In genomic region chr14:22526210-22526609, GRCh38 we compare ENCODE assay signal across 22 cellular contexts.
DNase-seq lines count a peak whose midpoint lies in the region; ATAC-seq, FAIRE-seq and TF ChIP-seq lines count a peak whose summit lies in the region.
"Had no signal": no experiment of that assay in that cellular context is flagged by ENCODE, and none has a peak within 500 bp of the region (broad histone marks: within the 10 kb centered on the region; RNA-seq: fewer than 3 reads in every experiment).

No MANE protein-coding gene starts in this region.

- peak overlapping the region; percentile 18 for H3K9ac ChIP-seq in Loucy (ENCODE audit: low read depth, low read length, poor library complexity, severe bottlenecking)

- H3F3A ChIP-seq in Loucy (ENCODE audit: low read depth) = 0 out of 2 replicates have a peak, but pooled peaks cover 1% of the 10 kb centered on the region

- H3K36me3 Mint-ChIP-seq in activated T-cell treated with anti-CD3 and anti-CD28 coated beads, Interleukin-2, amount 50 U/mL, for 24 hours (ENCODE audit: low read depth) = peaks cover 98% of the 10 kb centered on the region
- H3K36me3 Mint-ChIP-seq in activated naive CD8-positive, alpha-beta T cell = peaks cover 64% of the 10 kb centered on the region
- H3K36me3 Mint-ChIP-seq in stimulated activated effector memory CD8-positive, alpha-beta T cell treated with anti-CD3 and anti-CD28 coated beads, Interleukin-12 subunit alpha, Interleukin-12 subunit beta, amount 100 ng/mL, for 72 hours = peaks cover 100% of the 10 kb centered on the region

- no peaks in the 10 kb centered on the region for H3K9me2 ChIP-seq in Loucy (replicated peaks; ENCODE audit: low read depth, low read length)

- no peak for DNase-seq in activated T-cell treated with anti-CD3 and anti-CD28 coated beads, Interleukin-2, amount 50 U/mL, for 24 hours
- no peak for DNase-seq in activated T-cell treated with anti-CD3 and anti-CD28 coated beads, Interleukin-2, amount 50 U/mL, for 48 hours
- no peak for DNase-seq in stimulated activated effector memory CD8-positive, alpha-beta T cell treated with anti-CD3 and anti-CD28 coated beads, Interleukin-12 subunit alpha, Interleukin-12 subunit beta, amount 100 ng/mL, for 72 hours (ENCODE audit: low spot score in 2 of 2)
- DNase-seq in SKM-1 treated with dmso at 0.1 percent for 144 hours (lab: John Stamatoyannopoulos, UW; ENCODE audit: unreplicated experiment) (no peak), small intestine (no peak)
- DNase-seq: ACHN; activated CD4-positive, alpha-beta T cell treated with anti-CD3 and anti-CD28 coated beads for 48 hours; aorta; central memory CD4-positive, alpha-beta T cell; mesenchymal stem cell; NCI-H1694 treated with DMSO at 0.1 percent for 48 hours; NCI-H82; PC-9; stimulated activated CD4-positive, alpha-beta T cell treated with anti-CD3 and anti-CD28 coated beads, Interleukin-4, amount 100 ng/mL, for 4 hours had no signal

- peak overlapping the region in 1 of 2 donors; percentile 18 for H3K27ac ChIP-seq in small intestine (ENCODE audit: low read depth in 1 of 2, low read length in 1 of 2)
- H3K27ac ChIP-seq: esophagus muscularis mucosa, gastroesophageal sphincter, PC-9, prostate gland, SJSA1 had no signal

- 79 to 87% (median 85%) methylated on average over 4 of the region's 4 CpGs for WGBS in small intestine, 3 donors

- no peak overlapping the region for H3K4me2 ChIP-seq in Loucy (ENCODE audit: low read depth, low read length, poor library complexity, severe bottlenecking)
- H3K4me2 ChIP-seq: PC-9 had no signal

- H3K79me2 ChIP-seq in Loucy (ENCODE audit: insufficient read depth, low read length) = peaks cover 96% of the 10 kb centered on the region

- H3K27me3 ChIP-seq in Loucy (ENCODE audit: insufficient read depth, low read length, poor library complexity, severe bottlenecking) (no peaks in the 10 kb centered on the region), small intestine (ENCODE audit: control insufficient read depth in 2 of 2, insufficient read depth in 2 of 2, low read length in 2 of 2) (no peaks in the 10 kb centered on the region)
- H3K27me3 ChIP-seq: esophagus muscularis mucosa, gastroesophageal sphincter, SJSA1 had no signal

- no peak overlapping the region for H2AFZ ChIP-seq in Loucy (ENCODE audit: low read length)
- H2AFZ ChIP-seq: PC-9 had no signal

- peaks cover 62% of the 10 kb centered on the region; the same call in 1 of the 2 replicates for H3K36me3 ChIP-seq in Loucy (ENCODE audit: insufficient read depth, low read length)
- H3K36me3 ChIP-seq in small intestine (ENCODE audit: control insufficient read depth in 2 of 2, insufficient read depth in 2 of 2, low read length in 2 of 2) = no peaks in the 10 kb centered on the region
- H3K36me3 ChIP-seq: esophagus muscularis mucosa, gastroesophageal sphincter, prostate gland had no signal

- no peaks in the 10 kb centered on the region for H3K9me3 Mint-ChIP-seq in activated T-cell treated with anti-CD3 and anti-CD28 coated beads, Interleukin-2, amount 50 U/mL, for 24 hours
- no peaks in the 10 kb centered on the region for H3K9me3 Mint-ChIP-seq in activated naive CD8-positive, alpha-beta T cell (ENCODE audit: low read depth)
- no peaks in the 10 kb centered on the region for H3K9me3 Mint-ChIP-seq in stimulated activated effector memory CD8-positive, alpha-beta T cell treated with anti-CD3 and anti-CD28 coated beads, Interleukin-12 subunit alpha, Interleukin-12 subunit beta, amount 100 ng/mL, for 72 hours
- H3K9me3 Mint-ChIP-seq: neural crest cell had no signal

- H3K27me3 Mint-ChIP-seq in activated T-cell treated with anti-CD3 and anti-CD28 coated beads, Interleukin-2, amount 50 U/mL, for 24 hours = no peaks in the 10 kb centered on the region
- H3K27me3 Mint-ChIP-seq in activated naive CD8-positive, alpha-beta T cell = no peaks in the 10 kb centered on the region

- H3K27ac Mint-ChIP-seq in activated T-cell treated with anti-CD3 and anti-CD28 coated beads, Interleukin-2, amount 50 U/mL, for 24 hours = peak overlapping the region; percentile 99
- H3K27ac Mint-ChIP-seq in activated naive CD8-positive, alpha-beta T cell = peak overlapping the region; percentile 97
- peak overlapping the region; percentile 99 for H3K27ac Mint-ChIP-seq in stimulated activated effector memory CD8-positive, alpha-beta T cell treated with anti-CD3 and anti-CD28 coated beads, Interleukin-12 subunit alpha, Interleukin-12 subunit beta, amount 100 ng/mL, for 72 hours

- H3K4me3 Mint-ChIP-seq in activated T-cell treated with anti-CD3 and anti-CD28 coated beads, Interleukin-2, amount 50 U/mL, for 24 hours = peak overlapping the region; percentile 86
- peak overlapping the region; percentile 97 for H3K4me3 Mint-ChIP-seq in activated naive CD8-positive, alpha-beta T cell
- peak overlapping the region; percentile 78 for H3K4me3 Mint-ChIP-seq in stimulated activated effector memory CD8-positive, alpha-beta T cell treated with anti-CD3 and anti-CD28 coated beads, Interleukin-12 subunit alpha, Interleukin-12 subunit beta, amount 100 ng/mL, for 72 hours
- H3K4me3 Mint-ChIP-seq: neural crest cell had no signal

- H3K4me1 ChIP-seq in Loucy (ENCODE audit: insufficient read depth, low read length, poor library complexity, severe bottlenecking) (peaks cover 54% of the 10 kb centered on the region), small intestine (ENCODE audit: control insufficient read depth in 2 of 2, insufficient read depth in 1 of 2, low read depth in 1 of 2, low read length in 1 of 2) (no peaks in the 10 kb centered on the region)
- H3K4me1 ChIP-seq: esophagus muscularis mucosa, gastroesophageal sphincter, prostate gland had no signal

- FAIRE-seq in small intestine (lab: Jason Lieb, UNC) = no peak

- H3K9me3 ChIP-seq in Loucy (ENCODE audit: insufficient read depth, low read depth, low read length) (no peaks in the 10 kb centered on the region), small intestine (ENCODE audit: control insufficient read depth, low read depth) (no peaks in the 10 kb centered on the region)
- H3K9me3 ChIP-seq: esophagus muscularis mucosa, gastroesophageal sphincter, prostate gland, SJSA1 had no signal

- peak; percentile 53 for ATAC-seq in stimulated activated effector memory CD8-positive, alpha-beta T cell treated with anti-CD3 and anti-CD28 coated beads, Interleukin-12 subunit alpha, Interleukin-12 subunit beta, amount 100 ng/mL, for 72 hours
- ATAC-seq in HG03432 (IDR thresholded peaks at IDR 0.05; ENCODE audit: unreplicated experiment) = no peak
- ATAC-seq: gastroesophageal sphincter had no signal

- peaks cover 39% of the 10 kb centered on the region for H4K20me1 ChIP-seq in Loucy (ENCODE audit: insufficient read depth, low read length, poor library complexity, severe bottlenecking)

- no peak for TF ChIP-seq CTCF in Loucy (conservative IDR thresholded peaks at IDR 0.05; ENCODE audit: low read length)

- H3K4me1 Mint-ChIP-seq in activated T-cell treated with anti-CD3 and anti-CD28 coated beads, Interleukin-2, amount 50 U/mL, for 24 hours (ENCODE audit: low read depth) = peaks cover 91% of the 10 kb centered on the region
- peaks cover 89% of the 10 kb centered on the region for H3K4me1 Mint-ChIP-seq in activated naive CD8-positive, alpha-beta T cell (ENCODE audit: low read depth)
- peaks cover 86% of the 10 kb centered on the region for H3K4me1 Mint-ChIP-seq in stimulated activated effector memory CD8-positive, alpha-beta T cell treated with anti-CD3 and anti-CD28 coated beads, Interleukin-12 subunit alpha, Interleukin-12 subunit beta, amount 100 ng/mL, for 72 hours

- H3K4me3 ChIP-seq in Loucy (ENCODE audit: low read length, poor library complexity, severe bottlenecking) (no peak overlapping the region), small intestine (ENCODE audit: low read depth in 1 of 2, low read length in 2 of 2) (no peak overlapping the region)
- H3K4me3 ChIP-seq: esophagus muscularis mucosa, gastroesophageal sphincter, PC-9, prostate gland, SJSA1 had no signal
